23 cellular contexts compared by ENCODE assay signal in the genomic region with DNA sequence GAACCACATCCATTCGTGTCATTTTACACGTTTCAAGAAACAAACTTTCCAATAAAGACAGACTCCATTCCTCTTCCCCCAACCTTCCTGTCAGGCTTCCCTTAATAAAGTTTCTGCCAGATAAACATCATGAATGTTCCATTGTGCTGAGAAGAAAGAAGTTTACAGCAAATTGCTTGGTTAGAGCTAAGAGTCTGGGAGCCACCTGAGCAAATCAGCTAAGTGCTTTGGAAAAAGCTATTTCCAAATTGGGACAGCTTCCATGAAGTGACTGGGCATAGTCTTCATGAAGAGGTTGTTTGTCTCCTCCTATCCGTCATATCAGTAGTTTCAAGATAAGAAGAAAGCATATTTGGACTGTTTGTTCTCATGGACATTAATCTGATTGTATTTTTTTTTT.
DNase-seq lines count a peak whose midpoint lies in the region; ATAC-seq, FAIRE-seq and TF ChIP-seq lines count a peak whose summit lies in the region.
"Had no signal": no experiment of that assay in that cellular context is flagged by ENCODE, and none has a peak within 500 bp of the region (broad histone marks: within the 10 kb centered on the region; RNA-seq: fewer than 3 reads in every experiment).

No MANE protein-coding gene starts in this region.

- no peak overlapping the region for H3K23ac ChIP-seq in IMR-90 (ENCODE audit: low read depth, low read length)

- no peaks in the 10 kb centered on the region for H3K27me3 Mint-ChIP-seq in astrocyte (ENCODE audit: low read depth, unreplicated experiment)

- H3K4me2 ChIP-seq in IMR-90 (ENCODE audit: low read depth, low read length) (no peak overlapping the region), astrocyte (ENCODE audit: low read length) (no peak overlapping the region), smooth muscle cell (no peak overlapping the region)
- H3K4me2 ChIP-seq: neural progenitor cell had no signal

- H3K14ac ChIP-seq in IMR-90 (replicated peaks; ENCODE audit: low read depth, low read length): 0 out of 2 replicates have a peak overlapping the region, but pooled peaks have one; percentile 66

- ATAC-seq in IMR-90 (ENCODE audit: low read depth) (no peak), left lung (peak; percentile 9)
- ATAC-seq: activated naive CD4-positive, alpha-beta T cell treated with anti-CD3 and anti-CD28 coated beads, Interleukin-2, amount 50 U/mL, for 72 hours; stimulated activated effector memory CD8-positive, alpha-beta T cell treated with anti-CD3 and anti-CD28 coated beads, Interleukin-12 subunit alpha, Interleukin-12 subunit beta, amount 100 ng/mL, for 72 hours; WTC11 had no signal

- H2BK15ac ChIP-seq in IMR-90 (ENCODE audit: low read depth, low read length): no peak overlapping the region

- no CpG with 5 or more reads among the region's 3 CpGs for WGBS in IMR-90 (ENCODE audit: extremely low coverage in 2 of 2, insufficient read length in 1 of 2), 2 experiments
- WGBS in smooth muscle cell (ENCODE audit: low lambda C conversion rate): 48% methylated on average over 3 of the region's 3 CpGs
- 75% methylated on average over 3 of the region's 3 CpGs for WGBS in suprapubic skin

- H3K18ac ChIP-seq in IMR-90 (ENCODE audit: low read depth, low read length): no peak overlapping the region; the same call in 1 of the 2 replicates

- H4K8ac ChIP-seq in IMR-90 (ENCODE audit: low read depth in 2 of 2, low read length in 2 of 2): no peak overlapping the region

- FAIRE-seq in astrocyte (lab: Jason Lieb, UNC): no peak
- FAIRE-seq: RCC 7860 had no signal

- TF ChIP-seq POLR2A in IMR-90 (IDR thresholded peaks at IDR 0.05; ENCODE audit: low read depth, low read length) (no peak), suprapubic skin (IDR thresholded peaks at IDR 0.05) (no peak)

- no peak overlapping the region for H3K4me3 ChIP-seq in IMR-90 (ENCODE audit: insufficient read depth, low read depth, low read length)
- no peak overlapping the region for H3K4me3 ChIP-seq in astrocyte (ENCODE audit: insufficient read depth, low read depth, low read length)
- no peak overlapping the region for H3K4me3 ChIP-seq in left lung
- H3K4me3 ChIP-seq in smooth muscle cell: no peak overlapping the region
- no peak overlapping the region for H3K4me3 ChIP-seq in effector memory CD4-positive, alpha-beta T cell (ENCODE audit: insufficient read depth, low read depth, low read length, poor library complexity, severe bottlenecking)
- H3K4me3 ChIP-seq in suprapubic skin: no peak overlapping the region
- H3K4me3 ChIP-seq: neural progenitor cell, SJSA1, thoracic aorta had no signal

- CTCF ChIA-PET in IMR-90 (lab: Yijun Ruan, JAX): interaction anchor here (0.7 to 1.2 kb wide), 2 partner anchors 9 to 54 kb away, joined by 3 to 6 read pairs; no protein-coding TSS in a partner anchor

- H4K91ac ChIP-seq in IMR-90 (ENCODE audit: insufficient read depth, low read depth, low read length): no peak overlapping the region

- H3K27me3 ChIP-seq in IMR-90 (ENCODE audit: control insufficient read depth, insufficient read depth, low read length) (no peaks in the 10 kb centered on the region), astrocyte (ENCODE audit: insufficient read depth, low read length) (no peaks in the 10 kb centered on the region), left lung (no peaks in the 10 kb centered on the region), smooth muscle cell (ENCODE audit: low read depth) (no peaks in the 10 kb centered on the region), suprapubic skin (no peaks in the 10 kb centered on the region)
- no peaks in the 10 kb centered on the region for H3K27me3 ChIP-seq in effector memory CD4-positive, alpha-beta T cell (replicated peaks; ENCODE audit: control insufficient read depth, insufficient read depth, low read length, poor library complexity, severe bottlenecking)
- H3K27me3 ChIP-seq: neural progenitor cell, SJSA1 had no signal

- no peak overlapping the region for H3K56ac ChIP-seq in IMR-90 (ENCODE audit: extremely low read depth, insufficient read depth, low read length)

- in situ Hi-C loops in IMR-90 (cut with MboI; ENCODE audit: low sequenced_read_pairs): no loop called here

- no peaks in the 10 kb centered on the region for H3K9me3 ChIP-seq in IMR-90 (ENCODE audit: control insufficient read depth, insufficient read depth, low read length)
- no peaks in the 10 kb centered on the region for H3K9me3 ChIP-seq in astrocyte (ENCODE audit: insufficient read depth, low read depth, low read length)
- H3K9me3 ChIP-seq in left lung: no peaks in the 10 kb centered on the region
- H3K9me3 ChIP-seq in smooth muscle cell (replicated peaks; ENCODE audit: low read depth): no peaks in the 10 kb centered on the region
- no peaks in the 10 kb centered on the region for H3K9me3 ChIP-seq in effector memory CD4-positive, alpha-beta T cell (ENCODE audit: control insufficient read depth, low read length)
- H3K9me3 ChIP-seq in suprapubic skin: no peaks in the 10 kb centered on the region
- H3K9me3 ChIP-seq: SJSA1, thoracic aorta had no signal

- no TSS peak for BruUV-seq in IMR-90 (replicated peaks; lab: Mats Ljungman, UMichigan)

- H3K36me3 ChIP-seq in IMR-90 (ENCODE audit: control insufficient read depth, insufficient read depth, low read length): no peaks in the 10 kb centered on the region
- no peaks in the 10 kb centered on the region for H3K36me3 ChIP-seq in astrocyte (ENCODE audit: insufficient read depth, low read length)
- no peaks in the 10 kb centered on the region for H3K36me3 ChIP-seq in left lung
- H3K36me3 ChIP-seq in smooth muscle cell (ENCODE audit: low read depth): no peaks in the 10 kb centered on the region
- H3K36me3 ChIP-seq in effector memory CD4-positive, alpha-beta T cell (ENCODE audit: control insufficient read depth, insufficient read depth, low read length): no peaks in the 10 kb centered on the region
- no peaks in the 10 kb centered on the region for H3K36me3 ChIP-seq in suprapubic skin
- H3K36me3 ChIP-seq: neural progenitor cell, SJSA1, thoracic aorta had no signal

- H3K9ac ChIP-seq in IMR-90 (ENCODE audit: low read depth, low read length): no peak overlapping the region
- no peak overlapping the region for H3K9ac ChIP-seq in astrocyte (ENCODE audit: low read length)
- H3K9ac ChIP-seq in smooth muscle cell (ENCODE audit: low read depth): no peak overlapping the region
- H3K9ac ChIP-seq: neural progenitor cell had no signal

- peak overlapping the region; percentile 20; the same call in 1 of the 2 replicates for H3K4ac ChIP-seq in IMR-90 (ENCODE audit: low read depth, low read length)

- no peak overlapping the region for H3K4me3 Mint-ChIP-seq in astrocyte (ENCODE audit: unreplicated experiment)
- H3K4me3 Mint-ChIP-seq: neural progenitor cell; stimulated activated effector memory CD8-positive, alpha-beta T cell treated with anti-CD3 and anti-CD28 coated beads, Interleukin-12 subunit alpha, Interleukin-12 subunit beta, amount 100 ng/mL, for 72 hours; WTC11 had no signal

- peaks cover 3% of the 10 kb centered on the region for H3K79me2 ChIP-seq in astrocyte (ENCODE audit: insufficient read depth, low read length)
- H3K79me2 ChIP-seq in smooth muscle cell (ENCODE audit: low read depth): peaks cover 17% of the 10 kb centered on the region

- TF ChIP-seq CTCF in IMR-90 (conservative IDR thresholded peaks at IDR 0.05; ENCODE audit: low read depth, low read length) (no peak), astrocyte (IDR thresholded peaks at IDR 0.05; ENCODE audit: insufficient read depth, low read depth, low read length) (no peak), left lung (IDR thresholded peaks at IDR 0.05) (no peak), smooth muscle cell (IDR thresholded peaks at IDR 0.05; ENCODE audit: borderline replicate concordance, insufficient read depth, poor library complexity, severe bottlenecking) (no peak), suprapubic skin (IDR thresholded peaks at IDR 0.05) (no peak)

- no peak overlapping the region for H4K5ac ChIP-seq in IMR-90 (ENCODE audit: low read depth, low read length)

- peaks cover 37% of the 10 kb centered on the region for H3K4me1 Mint-ChIP-seq in astrocyte (ENCODE audit: low read depth, unreplicated experiment)

- H2AK9ac ChIP-seq in IMR-90 (replicated peaks; ENCODE audit: low read depth, low read length, poor library complexity): no peak overlapping the region

- peaks cover 20 to 66% of the 10 kb centered on the region in 2 experiments; a peak in 3 of 4 replicates for H3K79me1 ChIP-seq in IMR-90 (ENCODE audit: low read depth in 1 of 2, low read length in 2 of 2)

- POLR2A ChIA-PET in IMR-90 (lab: Charles Lee; ENCODE audit: unreplicated experiment): no interaction called here

- peaks cover 13% of the 10 kb centered on the region for H3K4me1 ChIP-seq in IMR-90 (ENCODE audit: control insufficient read depth, insufficient read depth, low read length)
- peaks cover 16% of the 10 kb centered on the region for H3K4me1 ChIP-seq in astrocyte (ENCODE audit: insufficient read depth, low read length)
- peaks cover 0 to 22% of the 10 kb centered on the region in 2 donors for H3K4me1 ChIP-seq in left lung
- peaks cover 12% of the 10 kb centered on the region for H3K4me1 ChIP-seq in smooth muscle cell (ENCODE audit: low read depth)
- H3K4me1 ChIP-seq in effector memory CD4-positive, alpha-beta T cell (ENCODE audit: control insufficient read depth, insufficient read depth, low read length, poor library complexity, severe bottlenecking): no peaks in the 10 kb centered on the region
- H3K4me1 ChIP-seq in suprapubic skin: peaks cover 9% of the 10 kb centered on the region

- no peak overlapping the region for H2BK5ac ChIP-seq in IMR-90 (ENCODE audit: low read depth, low read length, poor library complexity, severe bottlenecking)

- TF ChIP-seq RAD21 in IMR-90 (IDR thresholded peaks at IDR 0.05; ENCODE audit: low read length): no peak

- H2BK20ac ChIP-seq in IMR-90 (ENCODE audit: low read depth, low read length): 0 out of 2 replicates have a peak overlapping the region, but pooled peaks have one; percentile 43

- H2BK120ac ChIP-seq in IMR-90 (ENCODE audit: low read depth, low read length): peak overlapping the region; percentile 48; the same call in 1 of the 2 replicates

- H3K9me1 ChIP-seq in IMR-90 (ENCODE audit: insufficient read depth, low read length): peaks cover 12% of the 10 kb centered on the region

- H4K20me1 ChIP-seq in IMR-90 (ENCODE audit: insufficient read depth, low read length) (peaks cover 8% of the 10 kb centered on the region; the same call in 1 of the 2 replicates), astrocyte (ENCODE audit: insufficient read depth, low read length) (no peaks in the 10 kb centered on the region), smooth muscle cell (ENCODE audit: low read depth) (no peaks in the 10 kb centered on the region)

- H3K27ac Mint-ChIP-seq in astrocyte (ENCODE audit: unreplicated experiment): no peak overlapping the region
- H3K27ac Mint-ChIP-seq: activated naive CD4-positive, alpha-beta T cell treated with anti-CD3 and anti-CD28 coated beads, Interleukin-2, amount 50 U/mL, for 72 hours; neural progenitor cell; stimulated activated effector memory CD8-positive, alpha-beta T cell treated with anti-CD3 and anti-CD28 coated beads, Interleukin-12 subunit alpha, Interleukin-12 subunit beta, amount 100 ng/mL, for 72 hours had no signal

- H3F3A ChIP-seq in smooth muscle cell (ENCODE audit: low read depth): no peaks in the 10 kb centered on the region

- no peaks in the 10 kb centered on the region for H3K9me3 Mint-ChIP-seq in astrocyte (ENCODE audit: unreplicated experiment)
- H3K9me3 Mint-ChIP-seq: neural progenitor cell, WTC11 had no signal

- intact Hi-C loops in IMR-90 (cut with micrococcal nuclease): no loop called here
- intact Hi-C loops in left lung (cut with DNase I): no loop called here

- no peak for TF ChIP-seq EP300 in suprapubic skin (IDR thresholded peaks at IDR 0.05)

- no peak overlapping the region for H3K27ac ChIP-seq in IMR-90 (ENCODE audit: insufficient read depth, low read length)
- H3K27ac ChIP-seq in astrocyte (ENCODE audit: low read depth, low read length): no peak overlapping the region
- peak overlapping the region; percentile 23 to 43 for H3K27ac ChIP-seq in left lung
- H3K27ac ChIP-seq in smooth muscle cell (ENCODE audit: low read depth): peak overlapping the region; percentile 76
- H3K27ac ChIP-seq in effector memory CD4-positive, alpha-beta T cell (ENCODE audit: insufficient read depth, low read length, poor library complexity, severe bottlenecking): no peak overlapping the region
- H3K27ac ChIP-seq in suprapubic skin: no peak overlapping the region
- H3K27ac ChIP-seq: neural progenitor cell, SJSA1, thoracic aorta had no signal

- H3K36me3 Mint-ChIP-seq in astrocyte (ENCODE audit: low read depth, unreplicated experiment): no peaks in the 10 kb centered on the region
- H3K36me3 Mint-ChIP-seq: neural progenitor cell; stimulated activated effector memory CD8-positive, alpha-beta T cell treated with anti-CD3 and anti-CD28 coated beads, Interleukin-12 subunit alpha, Interleukin-12 subunit beta, amount 100 ng/mL, for 72 hours; WTC11 had no signal

- dilution Hi-C loops in IMR-90 (cut with HindIII; ENCODE audit: low sequenced_read_pairs, unreplicated experiment): no loop called here

- H2AK5ac ChIP-seq in IMR-90 (ENCODE audit: low read depth, low read length): peak overlapping the region; percentile 68

- no peak for DNase-seq in IMR-90
- peak; percentile 60 for DNase-seq in astrocyte (ENCODE audit: low read depth)
- DNase-seq in left lung: no peak
- DNase-seq in smooth muscle cell (lab: John Stamatoyannopoulos, UW; ENCODE audit: unreplicated experiment): no peak
- DNase-seq in A172 (ENCODE audit: low spot score): no peak
- DNase-seq in effector memory CD4-positive, alpha-beta T cell: no peak
- no peak for DNase-seq in suprapubic skin (ENCODE audit: low spot score in 2 of 2)
- DNase-seq: activated CD8-positive, alpha-beta memory T cell treated with anti-CD3 and anti-CD28 coated beads, Interleukin-2, amount 50 U/mL, for 4 hours; DMS 273 treated with DMSO at 0.1 percent for 48 hours; erythroblast; foreskin fibroblast; HCEC 1CT; Karpas-422; NCI-H187; NCI-H69; T-helper 2 cell had no signal

- H2AFZ ChIP-seq in IMR-90 (replicated peaks; ENCODE audit: low read length, poor library complexity): no peak overlapping the region
- H2AFZ ChIP-seq in astrocyte (ENCODE audit: low read depth, low read length): no peak overlapping the region
- H2AFZ ChIP-seq in smooth muscle cell (ENCODE audit: low read depth): no peak overlapping the region
- H2AFZ ChIP-seq: neural progenitor cell had no signal

Comparison
In these comparisons a context has a peak if more than half of its experiments do, and no peak if none do; other contexts are left out.
1. H3K27ac ChIP-seq: peak in left lung (2 of 2) and smooth muscle cell (single experiment); none in IMR-90 (single experiment), astrocyte (single experiment), effector memory CD4-positive, alpha-beta T cell (single experiment) and suprapubic skin (single experiment).